In the genomic region with DNA sequence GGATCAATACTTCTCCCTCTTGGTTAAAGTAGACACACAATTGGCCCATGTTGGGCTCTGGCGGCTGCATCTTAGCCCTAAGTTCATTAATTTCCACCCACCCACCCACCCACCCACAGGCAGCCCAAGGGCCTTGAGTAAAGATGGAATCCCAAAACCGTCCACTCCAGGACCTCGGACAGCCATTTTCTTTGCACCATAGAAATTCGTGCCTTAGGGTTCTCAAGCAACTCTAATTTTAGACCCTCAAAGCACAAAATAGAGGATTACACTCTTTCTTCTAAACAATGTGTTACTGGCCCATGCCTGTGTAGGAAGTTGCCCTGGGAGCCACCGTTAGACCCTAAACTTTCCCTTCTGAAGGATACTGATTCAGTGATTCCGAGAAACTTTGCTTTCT, we compare ENCODE assay signal across 34 cellular contexts.
"Had no signal": no experiment of that assay in that cellular context is flagged by ENCODE, and none has a peak within 500 bp of the region (broad histone marks: within the 10 kb centered on the region; RNA-seq: fewer than 3 reads in every experiment).

No MANE protein-coding gene starts in this region.

- H3K4me3 ChIP-seq: MG63 had no signal

- H3K27me3 ChIP-seq: MG63 had no signal

- DNase-seq: Karpas-422, Kasumi-1, MG63, MM.1S, MV-4-11, NCI-H1048, NCI-H1092, NCI-H1092 treated with DMSO at 0.1 percent for 48 hours, NCI-H1105, NCI-H1105 treated with DMSO at 0.1 percent for 48 hours, NCI-H1417, NCI-H1417 treated with DMSO at 0.1 percent for 48 hours, NCI-H1436, NCI-H1436 treated with DMSO at 0.1 percent for 48 hours, NCI-H146, NCI-H1694, NCI-H1694 treated with DMSO at 0.1 percent for 48 hours, NCI-H187, NCI-H187 treated with DMSO at 0.1 percent for 48 hours, NCI-H1930, NCI-H2029, NCI-H2029 treated with DMSO at 0.1 percent for 48 hours, NCI-H2081, NCI-H2081 treated with DMSO at 0.1 percent for 48 hours, NCI-H2107, NCI-H2171, NCI-H2171 treated with DMSO at 0.1 percent for 48 hours, NCI-H2227 treated with DMSO at 0.1 percent for 48 hours, NCI-H226, NCI-H345, NCI-H446, NCI-H446 treated with DMSO at 0.1 percent for 48 hours, NCI-H510A had no signal

- H3K36me3 ChIP-seq: MG63 had no signal

- H3K27ac ChIP-seq: KMS-11 had no signal

- H3K4me2 ChIP-seq: KMS-11 had no signal
